10 cellular contexts compared by ENCODE assay signal in genomic region chr1:212979340-212980122, GRCh38. TPM values are rescaled to one million over a fixed set of nuclear protein-coding genes. Genes with fewer than 3 reads are reported as not detected.
DNase-seq lines count a peak whose midpoint lies in the region; ATAC-seq lines count a peak whose summit lies in the region.
"Had no signal": no experiment of that assay in that cellular context is flagged by ENCODE, and none has a peak within 500 bp of the region (broad histone marks: within the 10 kb centered on the region; RNA-seq: fewer than 3 reads in every experiment).

No MANE protein-coding gene starts in this region.

- H3F3A ChIP-seq in GM23248 (ENCODE audit: insufficient read depth): no peaks in the 10 kb centered on the region

- DNase-seq in DMS 273 (lab: John Stamatoyannopoulos, UW; ENCODE audit: unreplicated experiment): peak; percentile 53
- no peak for DNase-seq in DMS 273 treated with DMSO at 0.1 percent for 48 hours (lab: John Stamatoyannopoulos, UW)
- no peak for DNase-seq in epidermal melanocyte (ENCODE audit: insufficient read length, low spot score)
- DNase-seq in GOT3 (lab: John Stamatoyannopoulos, UW): no peak
- DNase-seq in GM23248: no peak
- DNase-seq: aorta had no signal

- H3K4me3 ChIP-seq in skeletal muscle tissue (ENCODE audit: low read length in 3 of 3): peak overlapping the region in 2 of 3 donors; percentile 14 to 46
- no peak overlapping the region for H3K4me3 ChIP-seq in GM23248

- H3K27me3 ChIP-seq in skeletal muscle tissue (ENCODE audit: control insufficient read depth in 3 of 3, insufficient read depth in 3 of 3, low read length in 3 of 3) (no peaks in the 10 kb centered on the region), GM23248 (replicated peaks; ENCODE audit: insufficient read depth) (peaks cover 9% of the 10 kb centered on the region; the same call in 1 of the 2 replicates)

- no peaks in the 10 kb centered on the region for H3K9me2 ChIP-seq in GM23248 (ENCODE audit: insufficient read depth)

- in situ Hi-C loops in GM23248 (cut with MboI): loop anchor here (25.0 kb wide), 3 partner anchors 317 to 892 kb away; no protein-coding TSS in a partner anchor

- no peak overlapping the region for H2AFZ ChIP-seq in GM23248

- H3K9ac ChIP-seq in skeletal muscle tissue (ENCODE audit: low read depth in 1 of 3, low read length in 3 of 3): peak overlapping the region in 1 of 3 donors; percentile 66
- no peak overlapping the region for H3K9ac ChIP-seq in GM23248

- H3K79me2 ChIP-seq in GM23248 (ENCODE audit: insufficient read depth): no peaks in the 10 kb centered on the region

- H3K36me3 ChIP-seq in skeletal muscle tissue (ENCODE audit: control insufficient read depth in 3 of 3, insufficient read depth in 3 of 3, low read length in 3 of 3): peaks cover 0 to 3% (median 0%) of the 10 kb centered on the region in 3 donors
- H3K36me3 ChIP-seq in GM23248 (ENCODE audit: low read depth): no peaks in the 10 kb centered on the region

- ATAC-seq in GM21619 (IDR thresholded peaks at IDR 0.05; ENCODE audit: unreplicated experiment) (peak; percentile 70), HG03565 (IDR thresholded peaks at IDR 0.05; ENCODE audit: unreplicated experiment) (peak; percentile 61)

- 78 to 80% methylated on average over 14 of the region's 14 CpGs for WGBS in GM23248 (ENCODE audit: low coverage in 1 of 2, low lambda C conversion rate in 2 of 2, missing lambda C conversion rate in 2 of 2), 2 experiments

- H4K20me1 ChIP-seq in GM23248 (ENCODE audit: insufficient read depth): no peaks in the 10 kb centered on the region

- peaks cover 33 to 46% (median 40%) of the 10 kb centered on the region in 3 donors for H3K4me1 ChIP-seq in skeletal muscle tissue (ENCODE audit: control insufficient read depth in 3 of 3, insufficient read depth in 3 of 3, low read length in 3 of 3)
- no peaks in the 10 kb centered on the region for H3K4me1 ChIP-seq in GM23248 (ENCODE audit: insufficient read depth)

- peak overlapping the region; percentile 51 for H3K27ac ChIP-seq in skeletal muscle tissue (ENCODE audit: low read depth, low read length)
- H3K27ac ChIP-seq in GM23248: no peak overlapping the region
- H3K27ac ChIP-seq: 22Rv1 had no signal

- no peak overlapping the region for H3K4me2 ChIP-seq in GM23248 (ENCODE audit: unreplicated experiment)

- no peaks in the 10 kb centered on the region for H3K9me3 ChIP-seq in skeletal muscle tissue (ENCODE audit: control insufficient read depth in 3 of 3, low read length in 3 of 3)
- H3K9me3 ChIP-seq in GM23248 (ENCODE audit: low read depth): no peaks in the 10 kb centered on the region

RNA-seq across cellular contexts. Expression of gene VASH2, which starts 29.2 kb away (rescaled TPM):
- 11.5 TPM for total RNA-seq in skeletal muscle tissue
- total RNA-seq in GM23248 (2014; rRNA removed; shearing (Covaris generic)): not detected in 2 replicates
- 0.06 and 0.19 TPM in 2 replicates for polyA plus RNA-seq in GM23248 (2016; fragmentation: Nextera tagmentation; extraction: Ambion mirVana)

RNA-seq across cellular contexts. Expression of gene ANGEL2, which starts 36.1 kb away (rescaled TPM):
- 45.4 TPM for total RNA-seq in skeletal muscle tissue
- total RNA-seq in GM23248 (2014; rRNA removed; shearing (Covaris generic)): 28.5 and 39.2 TPM in 2 replicates
- 19.7 and 22.5 TPM in 2 replicates for polyA plus RNA-seq in GM23248 (2016; fragmentation: Nextera tagmentation; extraction: Ambion mirVana)

Comparison
In these comparisons a context has a peak if more than half of its experiments do, and no peak if none do; other contexts are left out.
1. RNA of gene VASH2, which starts 29.2 kb away (total RNA-seq): 11.5 TPM in skeletal muscle tissue (single experiment); not detected in GM23248; every median in the first group is over 10 times any median in the second.